ENCODE assay signal across 14 cellular contexts in the genomic region with DNA sequence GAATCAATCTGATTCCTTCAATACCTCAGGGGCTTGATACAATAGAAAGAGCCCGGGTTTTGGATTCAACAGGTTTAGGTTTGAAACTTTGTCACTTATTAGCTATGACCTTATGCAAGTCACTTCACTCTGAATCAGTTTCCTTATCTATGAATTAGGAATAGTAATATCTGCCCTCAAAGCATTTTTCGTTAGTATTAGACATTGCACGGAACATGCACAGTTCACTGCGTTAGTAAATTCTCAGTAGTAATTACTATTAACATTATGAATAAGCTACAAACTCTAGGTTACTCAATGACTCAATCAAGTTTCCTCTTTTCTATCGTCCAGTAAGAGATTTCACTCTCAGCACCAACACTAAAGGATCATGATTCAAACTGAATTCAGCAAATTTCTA.
A peak's percentile ranks its signal among the peaks of the same experiment; 100 is the strongest.
DNase-seq lines count a peak whose midpoint lies in the region; ATAC-seq and TF ChIP-seq lines count a peak whose summit lies in the region.
"Had no signal": no experiment of that assay in that cellular context is flagged by ENCODE, and none has a peak within 500 bp of the region (broad histone marks: within the 10 kb centered on the region; RNA-seq: fewer than 3 reads in every experiment).

No MANE protein-coding gene starts in this region.

- H3K27ac ChIP-seq in RWPE1, result no peak overlapping the region
- H3K27ac ChIP-seq: esophagus squamous epithelium, sigmoid colon had no signal

- no peak for TF ChIP-seq CTCF in RWPE1 (conservative IDR thresholded peaks at IDR 0.05; ENCODE audit: low read depth)

- H3K27me3 Mint-ChIP-seq in T-helper 2 cell treated with Interferon-gamma antibody and Interleukin-4, amounts not matched to agents 5 μg/mL and 100 μg/mL, for 36 hours (ENCODE audit: low read depth), result no peaks in the 10 kb centered on the region
- H3K27me3 Mint-ChIP-seq: central memory CD8-positive, alpha-beta T cell had no signal

- no peak for DNase-seq in stimulated activated CD8-positive, alpha-beta memory T cell treated with anti-CD3 and anti-CD28 coated beads, Interleukin-4, amount 100 ng/mL, for 48 hours
- no peak for DNase-seq in T-helper 2 cell treated with Interferon-gamma antibody and Interleukin-4, amounts not matched to agents 5 μg/mL and 100 μg/mL, for 36 hours (ENCODE audit: low spot score)
- DNase-seq in left ventricle myocardium superior (no peak), RWPE1 (ENCODE audit: low spot score) (no peak)
- DNase-seq: activated gamma-delta T cell, esophagus squamous epithelium, NCI-H526, SIG-M5, sigmoid colon had no signal

- peaks cover 75% of the 10 kb centered on the region for H3K36me3 Mint-ChIP-seq in T-helper 2 cell treated with Interferon-gamma antibody and Interleukin-4, amounts not matched to agents 5 μg/mL and 100 μg/mL, for 36 hours (ENCODE audit: low read depth)

- intact Hi-C loops in left ventricle myocardium superior (cut with micrococcal nuclease), result no loop called here

- POLR2A ChIA-PET in RWPE1 (lab: Yijun Ruan, JAX; ENCODE audit: low non-redundant PET), result no interaction called here

- ATAC-seq in GM18498 (IDR thresholded peaks at IDR 0.05; ENCODE audit: unreplicated experiment), result peak; percentile 59
- ATAC-seq in GM19397 (IDR thresholded peaks at IDR 0.05; ENCODE audit: unreplicated experiment), result peak; percentile 66
- peak; percentile 79 for ATAC-seq in HG02759 (IDR thresholded peaks at IDR 0.05; ENCODE audit: unreplicated experiment)
- ATAC-seq in HG03457 (IDR thresholded peaks at IDR 0.05; ENCODE audit: unreplicated experiment), result peak; percentile 60
- no peak for ATAC-seq in left ventricle myocardium superior

- no peak overlapping the region for H3K27ac Mint-ChIP-seq in T-helper 2 cell treated with Interferon-gamma antibody and Interleukin-4, amounts not matched to agents 5 μg/mL and 100 μg/mL, for 36 hours

- peaks cover 35% of the 10 kb centered on the region for H3K4me1 Mint-ChIP-seq in T-helper 2 cell treated with Interferon-gamma antibody and Interleukin-4, amounts not matched to agents 5 μg/mL and 100 μg/mL, for 36 hours (ENCODE audit: low read depth)

- no peak overlapping the region for H3K4me3 Mint-ChIP-seq in T-helper 2 cell treated with Interferon-gamma antibody and Interleukin-4, amounts not matched to agents 5 μg/mL and 100 μg/mL, for 36 hours
- H3K4me3 Mint-ChIP-seq: central memory CD8-positive, alpha-beta T cell had no signal

- CTCF ChIA-PET in RWPE1 (lab: Yijun Ruan, JAX), result no interaction called here

- peaks cover 7% of the 10 kb centered on the region for H3K9me3 Mint-ChIP-seq in T-helper 2 cell treated with Interferon-gamma antibody and Interleukin-4, amounts not matched to agents 5 μg/mL and 100 μg/mL, for 36 hours
- H3K9me3 Mint-ChIP-seq: central memory CD8-positive, alpha-beta T cell had no signal
